ENCODE assay signal across 22 cellular contexts in the genomic region with DNA sequence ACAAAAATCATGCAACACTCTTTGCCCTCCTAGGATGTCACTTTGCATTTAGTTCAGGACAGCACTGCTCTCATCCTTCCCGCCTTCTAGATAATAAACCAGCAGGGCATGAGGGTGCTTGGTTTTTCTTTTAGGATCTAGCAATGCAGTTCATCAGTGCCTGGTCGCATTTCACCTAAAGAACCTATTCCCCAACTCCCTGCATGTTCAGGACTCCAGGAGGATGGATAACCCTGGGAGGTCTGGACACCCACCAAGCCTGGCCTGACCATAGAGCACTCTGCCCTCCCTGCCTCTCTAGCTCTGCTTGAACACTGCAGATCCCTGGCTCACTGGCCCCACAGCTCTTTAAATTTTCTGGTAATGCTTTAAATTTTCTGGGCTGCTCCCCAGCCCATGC. TPM values are rescaled to one million over a fixed set of nuclear protein-coding genes. Genes with fewer than 3 reads are reported as not detected.
DNase-seq lines count a peak whose midpoint lies in the region; ATAC-seq and TF ChIP-seq lines count a peak whose summit lies in the region.
"Had no signal": no experiment of that assay in that cellular context is flagged by ENCODE, and none has a peak within 500 bp of the region (broad histone marks: within the 10 kb centered on the region; RNA-seq: fewer than 3 reads in every experiment).

No MANE protein-coding gene starts in this region.

- H3K9me3 Mint-ChIP-seq in immature natural killer cell = no peaks in the 10 kb centered on the region
- H3K9me3 Mint-ChIP-seq: CD8-positive, alpha-beta T cell; IgD-negative memory B cell had no signal

- H3K4me2 ChIP-seq in SK-N-SH (peak overlapping the region; percentile 93; the same call in 1 of the 2 replicates), DND-41 (ENCODE audit: insufficient read depth, low read length) (no peak overlapping the region), PC-9 (no peak overlapping the region)
- H3K4me2 ChIP-seq: A549, BLaER1 had no signal

- peaks cover 3 to 8% (median 7%) of the 10 kb centered on the region in 3 donors for H3K27me3 Mint-ChIP-seq in immature natural killer cell (ENCODE audit: low read depth in 3 of 3)
- H3K27me3 Mint-ChIP-seq: IgD-negative memory B cell had no signal

- no TSS peak for BruUV-seq in PC-9 (replicated peaks; lab: Mats Ljungman, UMichigan)

- H3F3A ChIP-seq in SK-N-SH (replicated peaks; ENCODE audit: insufficient read depth) (peaks cover 14% of the 10 kb centered on the region), PC-9 (ENCODE audit: insufficient read depth, low read depth) (peaks cover 14% of the 10 kb centered on the region)

- H3K79me2 ChIP-seq in SK-N-SH (ENCODE audit: insufficient read depth) (peaks cover 56% of the 10 kb centered on the region), DND-41 (ENCODE audit: insufficient read depth, low read length) (no peaks in the 10 kb centered on the region), PC-9 (ENCODE audit: low read depth) (no peaks in the 10 kb centered on the region)

- WGBS in SK-N-SH (ENCODE audit: low lambda C conversion rate) = 63% methylated on average over 2 of the region's 2 CpGs
- WGBS in aorta, 2 donors = 85 to 91% methylated on average over 2 of the region's 2 CpGs

- no peak for TF ChIP-seq EP300 in SK-N-SH (IDR thresholded peaks at IDR 0.05; ENCODE audit: borderline replicate concordance in 1 of 2, low read depth in 1 of 2, low read length in 1 of 2)

- intact Hi-C loops in aorta (cut with DNase I) = loop anchor here in 1 of 2 donors (5.0 kb wide), 1 partner anchor 187 kb away; the partner anchor contains the start of gene SLFN5
- intact Hi-C loops in PC-9 (cut with micrococcal nuclease; ENCODE audit: unreplicated experiment) = loop anchor here (5.0 kb wide), 2 partner anchors 172 to 287 kb away; partner anchors contain the start of gene NLE1

- ATAC-seq in SK-N-SH treated with all-trans-retinoic acid at 6 μM for 48 hours (no peak), DND-41 (ENCODE audit: insufficient read depth, low read depth) (no peak), aorta (ENCODE audit: low FRiP score) (no peak)
- ATAC-seq: A549; CD8-positive, alpha-beta T cell; HepG2 had no signal

- H3K27ac ChIP-seq in SK-N-SH (ENCODE audit: low read depth in 2 of 2, low read length in 1 of 2) = no peak overlapping the region
- H3K27ac ChIP-seq in DND-41 (ENCODE audit: low read length) = peak overlapping the region; percentile 49; the same call in 1 of the 2 replicates
- peak overlapping the region; percentile 43 for H3K27ac ChIP-seq in KOPT-K1 (ENCODE audit: low read depth, low read length, poor library complexity, severe bottlenecking)
- no peak overlapping the region for H3K27ac ChIP-seq in aorta (ENCODE audit: low read depth in 1 of 2, low read length in 2 of 2)
- no peak overlapping the region for H3K27ac ChIP-seq in PC-9
- H3K27ac ChIP-seq: 22Rv1, A549, BLaER1, GM23248, HL-60 had no signal

- H3K27me3 ChIP-seq in SK-N-SH (ENCODE audit: insufficient read depth) = no peaks in the 10 kb centered on the region
- H3K27me3 ChIP-seq in DND-41 (ENCODE audit: insufficient read depth, low read length, poor library complexity) = no peaks in the 10 kb centered on the region
- H3K27me3 ChIP-seq in aorta (ENCODE audit: control insufficient read depth in 1 of 2, insufficient read depth in 2 of 2, low read length in 1 of 2) = no peaks in the 10 kb centered on the region
- H3K27me3 ChIP-seq in PC-9 (ENCODE audit: insufficient read depth, low read depth) = no peaks in the 10 kb centered on the region

- peaks cover 0 to 9% of the 10 kb centered on the region in 2 experiments; a peak in 3 of 4 replicates for H3K4me1 ChIP-seq in SK-N-SH (ENCODE audit: control insufficient read depth in 1 of 2, insufficient read depth in 2 of 2, low read depth in 1 of 2, low read length in 1 of 2)
- H3K4me1 ChIP-seq in DND-41 (ENCODE audit: insufficient read depth, low read length) = peaks cover 60% of the 10 kb centered on the region
- H3K4me1 ChIP-seq in aorta (ENCODE audit: control insufficient read depth in 1 of 2, insufficient read depth in 2 of 2, low read length in 2 of 2) = peaks cover 0 to 7% of the 10 kb centered on the region in 2 donors
- H3K4me1 ChIP-seq in PC-9 (replicated peaks; ENCODE audit: insufficient read depth) = peaks cover 18% of the 10 kb centered on the region

- POLR2A ChIA-PET in SK-N-SH (lab: Yijun Ruan, JAX) = no interaction called here
- POLR2A ChIA-PET in PC-9 (lab: Charles Lee; ENCODE audit: unreplicated experiment) = no interaction called here

- no peak for TF ChIP-seq RAD21 in SK-N-SH (IDR thresholded peaks at IDR 0.05; ENCODE audit: low read length)

- H3K36me3 Mint-ChIP-seq in immature natural killer cell = peaks cover 5 to 12% (median 12%) of the 10 kb centered on the region in 3 donors

- in situ Hi-C loops in GM13976 (cut with MboI; ENCODE audit: low sequenced_read_pairs, unreplicated experiment) = no loop called here

- peak overlapping the region in 2 of 6 donors; percentile 12 to 61 for H3K27ac Mint-ChIP-seq in immature natural killer cell
- H3K27ac Mint-ChIP-seq: CD8-positive, alpha-beta T cell had no signal

- H3K4me3 Mint-ChIP-seq in immature natural killer cell = peak overlapping the region in 3 of 5 donors; percentile 11 to 51 (median 34)
- H3K4me3 Mint-ChIP-seq: CD14-positive monocyte; CD8-positive, alpha-beta T cell had no signal

- H3K9ac ChIP-seq in SK-N-SH (no peak overlapping the region), DND-41 (ENCODE audit: low read depth, low read length) (no peak overlapping the region)
- H3K9ac ChIP-seq: BLaER1 had no signal

- no peaks in the 10 kb centered on the region for H3K9me3 ChIP-seq in SK-N-SH
- H3K9me3 ChIP-seq in DND-41 (ENCODE audit: insufficient read depth, low read length, severe bottlenecking) = no peaks in the 10 kb centered on the region
- no peaks in the 10 kb centered on the region for H3K9me3 ChIP-seq in KOPT-K1 (ENCODE audit: insufficient read depth, low read length, poor library complexity, severe bottlenecking)
- H3K9me3 ChIP-seq in aorta (ENCODE audit: control insufficient read depth, low read length) = no peaks in the 10 kb centered on the region
- no peaks in the 10 kb centered on the region for H3K9me3 ChIP-seq in PC-9 (ENCODE audit: insufficient read depth, low read depth)
- H3K9me3 ChIP-seq: A549 had no signal

- H2AFZ ChIP-seq in SK-N-SH (ENCODE audit: low read depth) (no peak overlapping the region), DND-41 (ENCODE audit: low read depth, low read length) (no peak overlapping the region), PC-9 (no peak overlapping the region)
- H2AFZ ChIP-seq: GM23248 had no signal

- peaks cover 66 to 91% of the 10 kb centered on the region in 2 donors for H3K4me1 Mint-ChIP-seq in immature natural killer cell

- H3K9me2 ChIP-seq in SK-N-SH (no peaks in the 10 kb centered on the region), PC-9 (ENCODE audit: insufficient read depth) (no peaks in the 10 kb centered on the region; the same call in 1 of the 2 replicates)

- H3K4me3 ChIP-seq in SK-N-SH (ENCODE audit: low read depth in 2 of 2, low read length in 1 of 2) = no peak overlapping the region
- H3K4me3 ChIP-seq in DND-41 (ENCODE audit: low read depth in 1 of 2, low read length in 2 of 2) = no peak overlapping the region
- no peak overlapping the region for H3K4me3 ChIP-seq in aorta (ENCODE audit: low read length in 2 of 2)
- no peak overlapping the region for H3K4me3 ChIP-seq in PC-9
- H3K4me3 ChIP-seq: A549, BLaER1, GM23248, HAP-1 had no signal

- DNase-seq in SK-N-SH (no peak), DND-41 (no peak), immature natural killer cell (no peak), aorta (no peak), PC-9 (no peak), GM13976 (ENCODE audit: low spot score) (no peak)
- DNase-seq: Calu3; CD8-positive, alpha-beta T cell; DMS79 treated with DMSO at 0.1 percent for 48 hours; EL; GM23248 had no signal

- H3K36me3 ChIP-seq in SK-N-SH (replicated peaks in 1 of 2; ENCODE audit: control insufficient read depth in 1 of 2, insufficient read depth in 2 of 2, low read length in 1 of 2) (peaks cover 0 to 4% of the 10 kb centered on the region in 2 experiments), DND-41 (ENCODE audit: insufficient read depth, low read length) (0 out of 2 replicates have a peak, but pooled peaks cover 8% of the 10 kb centered on the region), KOPT-K1 (ENCODE audit: insufficient read depth, low read length) (no peaks in the 10 kb centered on the region), aorta (ENCODE audit: control insufficient read depth in 1 of 2, insufficient read depth in 2 of 2, low read length in 1 of 2) (peaks cover 0 to 1% of the 10 kb centered on the region in 2 donors), PC-9 (ENCODE audit: low read depth) (no peaks in the 10 kb centered on the region)
- H3K36me3 ChIP-seq: BLaER1, HAP-1 had no signal

- H4K20me1 ChIP-seq in SK-N-SH (ENCODE audit: insufficient read depth) (no peaks in the 10 kb centered on the region), DND-41 (ENCODE audit: insufficient read depth, low read length) (no peaks in the 10 kb centered on the region; the same call in 1 of the 2 replicates), PC-9 (ENCODE audit: insufficient read depth) (no peaks in the 10 kb centered on the region)
- H4K20me1 ChIP-seq: BLaER1 had no signal

- CTCF ChIA-PET in SK-N-SH (lab: Yijun Ruan, JAX) = no interaction called here
- CTCF ChIA-PET in PC-9 (lab: Charles Lee) = no interaction called here

- TF ChIP-seq CTCF in SK-N-SH (IDR thresholded peaks at IDR 0.05) (no peak), DND-41 (IDR thresholded peaks at IDR 0.05; ENCODE audit: borderline replicate concordance, extremely low read depth, low read length, poor library complexity, severe bottlenecking) (no peak), PC-9 (conservative IDR thresholded peaks at IDR 0.05) (no peak), GM13976 (IDR thresholded peaks at IDR 0.05; ENCODE audit: borderline replicate concordance, control extremely low read depth, extremely low read depth, insufficient read depth, missing control alignments) (no peak)

RNA-seq across cellular contexts. Expression of gene SLFN12, which starts 2.6 kb away (rescaled TPM):
- polyA plus RNA-seq in SK-N-SH (2012; rRNA removed) (5.6 and 8.0 TPM in 2 replicates), immature natural killer cell (10 to 100 TPM in 1 of 3 donors, 1 to 10 TPM in 1, under 1 TPM in 1; 0.44 to 10.5 (median 6.3) TPM), aorta (1 to 10 TPM; 3.1 to 8.7 TPM)
- polyA plus RNA-seq in SK-N-SH (2012; cell fraction: cytosol; rRNA removed) = 5.6 and 6.0 TPM in 2 replicates
- 11.3 and 19.2 TPM in 2 replicates for polyA plus RNA-seq in SK-N-SH (2012; cell fraction: nucleus; rRNA removed)
- total RNA-seq in aorta (10 to 100 TPM; 19.5 to 20.8 TPM), PC-9 (2021) (9.7 and 14.3 TPM in 2 replicates)
- polyA plus RNA-seq: HepG2 had no signal

RNA-seq across cellular contexts. Expression of gene SLFN13, which starts 18.9 kb away (rescaled TPM):
- under 0.01 TPM in 1 of 2 replicates, not detected in the other for polyA plus RNA-seq in SK-N-SH (2012; rRNA removed)
- polyA plus RNA-seq in SK-N-SH (2012; cell fraction: cytosol; rRNA removed) = not detected in 2 replicates
- polyA plus RNA-seq in SK-N-SH (2012; cell fraction: nucleus; rRNA removed) = 0.02 TPM in 1 of 2 replicates, not detected in the other
- 10 to 100 TPM; 11.8 to 41.8 (median 39.2) TPM for polyA plus RNA-seq in immature natural killer cell
- total RNA-seq in aorta = 10 to 100 TPM; 15.0 to 31.0 TPM
- 1 to 10 TPM; 1.5 to 5.0 TPM for polyA plus RNA-seq in aorta
- 22.1 and 38.5 TPM in 2 replicates for total RNA-seq in PC-9 (2021)
- polyA plus RNA-seq: HepG2 had no signal

RNA-seq across cellular contexts. Expression of gene SLFN11, which starts 56.3 kb away (rescaled TPM):
- polyA plus RNA-seq in SK-N-SH (2012; rRNA removed) (0.02 TPM in 2 replicates), immature natural killer cell (10 to 100 TPM in 1 of 3 donors, 1 to 10 TPM in 2; 1.8 to 12.6 (median 7.0) TPM), aorta (10 to 100 TPM in 1 of 2 donors, 1 to 10 TPM in 1; 6.5 to 20.1 TPM)
- under 0.01 and 0.01 TPM in 2 replicates for polyA plus RNA-seq in SK-N-SH (2012; cell fraction: cytosol; rRNA removed)
- polyA plus RNA-seq in SK-N-SH (2012; cell fraction: nucleus; rRNA removed) = 0.07 TPM in 1 of 2 replicates, not detected in the other
- total RNA-seq in aorta (10 to 100 TPM; 49.0 to 93.3 TPM), PC-9 (2021) (0.46 and 0.53 TPM in 2 replicates)
- total RNA-seq: G401, HepG2 had no signal
- polyA plus RNA-seq: HepG2 had no signal

Comparison
In these comparisons a context has a peak if more than half of its experiments do, and no peak if none do; other contexts are left out.
1. H3K27ac ChIP-seq: peak in DND-41 (single experiment) and KOPT-K1 (single experiment); none in SK-N-SH (0 of 2), aorta (0 of 2) and PC-9 (single experiment).